In the genomic region with DNA sequence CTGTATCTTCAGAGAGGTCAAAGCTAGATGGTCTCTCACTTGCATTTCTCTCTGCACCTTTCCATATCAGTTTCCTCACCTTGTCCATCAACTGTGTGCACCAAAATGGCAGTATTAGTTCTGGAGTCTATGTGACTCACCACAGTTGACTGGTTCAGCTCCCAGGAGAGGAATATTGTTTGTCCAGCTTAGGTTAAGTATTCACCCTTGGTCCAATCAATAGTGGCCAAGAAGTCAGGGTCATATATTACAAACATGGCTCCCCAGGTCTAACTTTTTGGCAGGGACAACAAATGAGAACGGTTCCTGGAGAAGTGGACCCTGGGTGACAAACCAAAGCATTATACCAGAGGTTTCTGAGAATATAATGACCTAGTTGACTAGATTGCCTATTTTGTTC, we compare ENCODE assay signal across 1 cellular context.
TF ChIP-seq lines count a peak whose summit lies in the region.

No MANE protein-coding gene starts in this region.

TF ChIP-seq in HepG2, 621 proteins besides CTCF, POLR2A, EP300 and RAD21 (continues in another document):
- TF ChIP-seq, protein P1, sequence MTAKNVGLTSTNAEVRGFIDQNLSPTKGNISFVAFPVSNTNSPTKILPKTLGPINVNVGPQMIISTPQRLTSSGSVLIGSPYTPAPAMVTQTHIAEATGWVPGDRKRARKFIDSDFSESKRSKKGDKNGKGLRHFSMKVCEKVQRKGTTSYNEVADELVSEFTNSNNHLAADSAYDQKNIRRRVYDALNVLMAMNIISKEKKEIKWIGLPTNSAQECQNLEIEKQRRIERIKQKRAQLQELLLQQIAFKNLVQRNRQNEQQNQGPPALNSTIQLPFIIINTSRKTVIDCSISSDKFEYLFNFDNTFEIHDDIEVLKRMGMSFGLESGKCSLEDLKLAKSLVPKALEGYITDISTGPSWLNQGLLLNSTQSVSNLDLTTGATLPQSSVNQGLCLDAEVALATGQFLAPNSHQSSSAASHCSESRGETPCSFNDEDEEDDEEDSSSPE (CRISPR knock-in tag; IDR thresholded peaks at IDR 0.05): no peak
- TF ChIP-seq KLF13 (CRISPR knock-in tag; IDR thresholded peaks at IDR 0.05): no peak
- TF ChIP-seq LCORL (IDR thresholded peaks at IDR 0.05): no peak
- peak; percentile 71; the same call in 1 of the 2 replicates for TF ChIP-seq LCORL (CRISPR knock-in tag; IDR thresholded peaks at IDR 0.05)
- TF ChIP-seq SOX6 (IDR thresholded peaks at IDR 0.05): no peak
- peak; percentile 53; the same call in 1 of the 2 replicates for TF ChIP-seq SOX6 (CRISPR knock-in tag; IDR thresholded peaks at IDR 0.05)
- TF ChIP-seq ZNF335 (CRISPR knock-in tag; IDR thresholded peaks at IDR 0.05): no peak
- TF ChIP-seq, protein P2, sequence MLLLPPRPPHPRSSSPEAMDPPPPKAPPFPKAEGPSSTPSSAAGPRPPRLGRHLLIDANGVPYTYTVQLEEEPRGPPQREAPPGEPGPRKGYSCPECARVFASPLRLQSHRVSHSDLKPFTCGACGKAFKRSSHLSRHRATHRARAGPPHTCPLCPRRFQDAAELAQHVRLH (CRISPR knock-in tag; IDR thresholded peaks at IDR 0.05; ENCODE audit: borderline replicate concordance, low read depth): no peak
- TF ChIP-seq SMARCC2 (IDR thresholded peaks at IDR 0.05): 0 out of 2 replicates have a peak, but pooled peaks have one; percentile 45
- TF ChIP-seq ZNF720 (CRISPR knock-in tag; IDR thresholded peaks at IDR 0.05): no peak
- TF ChIP-seq FOXJ3 (CRISPR knock-in tag; IDR thresholded peaks at IDR 0.05; ENCODE audit: borderline replicate concordance): peak; percentile 29; the same call in 1 of the 2 replicates
- TF ChIP-seq ZNF44 (CRISPR knock-in tag; IDR thresholded peaks at IDR 0.05): 0 out of 2 replicates have a peak, but pooled peaks have one; percentile 21
- TF ChIP-seq NCOA5 (CRISPR knock-in tag; IDR thresholded peaks at IDR 0.05): no peak
- TF ChIP-seq, protein P3, sequence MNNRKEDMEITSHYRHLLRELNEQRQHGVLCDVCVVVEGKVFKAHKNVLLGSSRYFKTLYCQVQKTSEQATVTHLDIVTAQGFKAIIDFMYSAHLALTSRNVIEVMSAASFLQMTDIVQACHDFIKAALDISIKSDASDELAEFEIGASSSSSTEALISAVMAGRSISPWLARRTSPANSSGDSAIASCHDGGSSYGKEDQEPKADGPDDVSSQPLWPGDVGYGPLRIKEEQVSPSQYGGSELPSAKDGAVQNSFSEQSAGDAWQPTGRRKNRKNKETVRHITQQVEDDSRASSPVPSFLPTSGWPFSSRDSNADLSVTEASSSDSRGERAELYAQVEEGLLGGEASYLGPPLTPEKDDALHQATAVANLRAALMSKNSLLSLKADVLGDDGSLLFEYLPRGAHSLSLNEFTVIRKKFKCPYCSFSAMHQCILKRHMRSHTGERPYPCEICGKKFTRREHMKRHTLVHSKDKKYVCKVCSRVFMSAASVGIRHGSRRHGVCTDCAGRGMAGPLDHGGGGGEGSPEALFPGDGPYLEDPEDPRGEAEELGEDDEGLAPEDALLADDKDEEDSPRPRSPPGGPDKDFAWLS (CRISPR knock-in tag; IDR thresholded peaks at IDR 0.05; ENCODE audit: borderline replicate concordance): no peak
- TF ChIP-seq RARA (CRISPR knock-in tag; IDR thresholded peaks at IDR 0.05): peak; percentile 75
- TF ChIP-seq NR2C2 (CRISPR knock-in tag; IDR thresholded peaks at IDR 0.05; ENCODE audit: borderline replicate concordance): no peak
- no peak for TF ChIP-seq ZNF879 (CRISPR knock-in tag; IDR thresholded peaks at IDR 0.05)
- TF ChIP-seq ZMYM4 (CRISPR knock-in tag; IDR thresholded peaks at IDR 0.05): peak; percentile 82
- TF ChIP-seq RFX5 (IDR thresholded peaks at IDR 0.05; ENCODE audit: low read depth, low read length): no peak
- no peak for TF ChIP-seq SIX1 (CRISPR knock-in tag; IDR thresholded peaks at IDR 0.05; ENCODE audit: borderline replicate concordance)
- TF ChIP-seq ZNF205 (CRISPR knock-in tag; IDR thresholded peaks at IDR 0.05): no peak
- TF ChIP-seq NR2F6 (IDR thresholded peaks at IDR 0.05): peak; percentile 51; the same call in 1 of the 2 replicates
- no peak for TF ChIP-seq NR2F6 (CRISPR knock-in tag; IDR thresholded peaks at IDR 0.05)
- TF ChIP-seq GATAD2A (CRISPR knock-in tag; IDR thresholded peaks at IDR 0.05): peak; percentile 23; the same call in 1 of the 2 replicates
- TF ChIP-seq BRD4 (CRISPR knock-in tag; IDR thresholded peaks at IDR 0.05): no peak
- TF ChIP-seq ZIK1 (CRISPR knock-in tag; IDR thresholded peaks at IDR 0.05; ENCODE audit: borderline replicate concordance, low read depth): no peak
- peak; percentile 32; the same call in 1 of the 2 replicates for TF ChIP-seq HDAC1 (CRISPR knock-in tag; IDR thresholded peaks at IDR 0.05)
- 0 out of 2 replicates have a peak, but pooled peaks have one; percentile 41 for TF ChIP-seq PPARG (CRISPR knock-in tag; conservative IDR thresholded peaks at IDR 0.05)
- no peak for TF ChIP-seq TOE1 (CRISPR knock-in tag; IDR thresholded peaks at IDR 0.05)
- peak; percentile 88 for TF ChIP-seq ZNF644 (CRISPR knock-in tag; IDR thresholded peaks at IDR 0.05; ENCODE audit: low read depth)
- TF ChIP-seq, protein P4, sequence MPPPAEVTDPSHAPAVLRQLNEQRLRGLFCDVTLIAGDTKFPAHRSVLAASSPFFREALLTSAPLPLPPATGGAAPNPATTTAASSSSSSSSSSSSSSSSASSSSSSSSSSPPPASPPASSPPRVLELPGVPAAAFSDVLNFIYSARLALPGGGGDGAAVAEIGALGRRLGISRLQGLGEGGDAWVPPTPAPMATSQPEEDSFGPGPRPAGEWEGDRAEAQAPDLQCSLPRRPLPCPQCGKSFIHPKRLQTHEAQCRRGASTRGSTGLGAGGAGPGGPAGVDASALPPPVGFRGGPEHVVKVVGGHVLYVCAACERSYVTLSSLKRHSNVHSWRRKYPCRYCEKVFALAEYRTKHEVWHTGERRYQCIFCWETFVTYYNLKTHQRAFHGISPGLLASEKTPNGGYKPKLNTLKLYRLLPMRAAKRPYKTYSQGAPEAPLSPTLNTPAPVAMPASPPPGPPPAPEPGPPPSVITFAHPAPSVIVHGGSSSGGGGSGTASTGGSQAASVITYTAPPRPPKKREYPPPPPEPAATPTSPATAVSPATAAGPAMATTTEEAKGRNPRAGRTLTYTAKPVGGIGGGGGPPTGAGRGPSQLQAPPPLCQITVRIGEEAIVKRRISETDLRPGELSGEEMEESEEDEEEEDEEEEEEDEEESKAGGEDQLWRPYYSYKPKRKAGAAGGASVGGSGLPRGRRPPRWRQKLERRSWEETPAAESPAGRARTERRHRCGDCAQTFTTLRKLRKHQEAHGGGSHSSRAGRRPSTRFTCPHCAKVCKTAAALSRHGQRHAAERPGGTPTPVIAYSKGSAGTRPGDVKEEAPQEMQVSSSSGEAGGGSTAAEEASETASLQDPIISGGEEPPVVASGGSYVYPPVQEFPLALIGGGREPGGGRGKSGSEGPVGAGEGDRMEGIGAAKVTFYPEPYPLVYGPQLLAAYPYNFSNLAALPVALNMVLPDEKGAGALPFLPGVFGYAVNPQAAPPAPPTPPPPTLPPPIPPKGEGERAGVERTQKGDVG (CRISPR knock-in tag; IDR thresholded peaks at IDR 0.05; ENCODE audit: borderline replicate concordance): no peak
- no peak for TF ChIP-seq HOXD1 (CRISPR knock-in tag; IDR thresholded peaks at IDR 0.05)
- no peak for TF ChIP-seq NFKBIZ (CRISPR knock-in tag; IDR thresholded peaks at IDR 0.05)
- TF ChIP-seq ZNF557 (CRISPR knock-in tag; IDR thresholded peaks at IDR 0.05): no peak
- TF ChIP-seq ONECUT2 (CRISPR knock-in tag; IDR thresholded peaks at IDR 0.05): peak; percentile 90
- TF ChIP-seq ARNT (IDR thresholded peaks at IDR 0.05): no peak
- TF ChIP-seq, protein P5, sequence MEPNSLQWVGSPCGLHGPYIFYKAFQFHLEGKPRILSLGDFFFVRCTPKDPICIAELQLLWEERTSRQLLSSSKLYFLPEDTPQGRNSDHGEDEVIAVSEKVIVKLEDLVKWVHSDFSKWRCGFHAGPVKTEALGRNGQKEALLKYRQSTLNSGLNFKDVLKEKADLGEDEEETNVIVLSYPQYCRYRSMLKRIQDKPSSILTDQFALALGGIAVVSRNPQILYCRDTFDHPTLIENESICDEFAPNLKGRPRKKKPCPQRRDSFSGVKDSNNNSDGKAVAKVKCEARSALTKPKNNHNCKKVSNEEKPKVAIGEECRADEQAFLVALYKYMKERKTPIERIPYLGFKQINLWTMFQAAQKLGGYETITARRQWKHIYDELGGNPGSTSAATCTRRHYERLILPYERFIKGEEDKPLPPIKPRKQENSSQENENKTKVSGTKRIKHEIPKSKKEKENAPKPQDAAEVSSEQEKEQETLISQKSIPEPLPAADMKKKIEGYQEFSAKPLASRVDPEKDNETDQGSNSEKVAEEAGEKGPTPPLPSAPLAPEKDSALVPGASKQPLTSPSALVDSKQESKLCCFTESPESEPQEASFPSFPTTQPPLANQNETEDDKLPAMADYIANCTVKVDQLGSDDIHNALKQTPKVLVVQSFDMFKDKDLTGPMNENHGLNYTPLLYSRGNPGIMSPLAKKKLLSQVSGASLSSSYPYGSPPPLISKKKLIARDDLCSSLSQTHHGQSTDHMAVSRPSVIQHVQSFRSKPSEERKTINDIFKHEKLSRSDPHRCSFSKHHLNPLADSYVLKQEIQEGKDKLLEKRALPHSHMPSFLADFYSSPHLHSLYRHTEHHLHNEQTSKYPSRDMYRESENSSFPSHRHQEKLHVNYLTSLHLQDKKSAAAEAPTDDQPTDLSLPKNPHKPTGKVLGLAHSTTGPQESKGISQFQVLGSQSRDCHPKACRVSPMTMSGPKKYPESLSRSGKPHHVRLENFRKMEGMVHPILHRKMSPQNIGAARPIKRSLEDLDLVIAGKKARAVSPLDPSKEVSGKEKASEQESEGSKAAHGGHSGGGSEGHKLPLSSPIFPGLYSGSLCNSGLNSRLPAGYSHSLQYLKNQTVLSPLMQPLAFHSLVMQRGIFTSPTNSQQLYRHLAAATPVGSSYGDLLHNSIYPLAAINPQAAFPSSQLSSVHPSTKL (CRISPR knock-in tag; IDR thresholded peaks at IDR 0.05): peak; percentile 39; the same call in 1 of the 2 replicates
- peak; percentile 68; the same call in 1 of the 2 replicates for TF ChIP-seq MIXL1 (CRISPR knock-in tag; IDR thresholded peaks at IDR 0.05)
- TF ChIP-seq ZNF749 (CRISPR knock-in tag; IDR thresholded peaks at IDR 0.05; ENCODE audit: borderline replicate concordance): no peak
- no peak for TF ChIP-seq RBM39 (IDR thresholded peaks at IDR 0.05; ENCODE audit: low read depth, low read length, poor library complexity, severe bottlenecking)
- peak; percentile 55; the same call in 1 of the 2 replicates for TF ChIP-seq POGZ (CRISPR knock-in tag; IDR thresholded peaks at IDR 0.05)
- TF ChIP-seq PITX1 (CRISPR knock-in tag; IDR thresholded peaks at IDR 0.05): peak; percentile 46; the same call in 1 of the 2 replicates
- TF ChIP-seq RXRB (CRISPR knock-in tag; IDR thresholded peaks at IDR 0.05; ENCODE audit: borderline replicate concordance): peak; percentile 22; the same call in 1 of the 2 replicates
- no peak for TF ChIP-seq ZNF891 (CRISPR knock-in tag; IDR thresholded peaks at IDR 0.05)
- peak; percentile 43; the same call in 1 of the 2 replicates for TF ChIP-seq HNF4G (IDR thresholded peaks at IDR 0.05; ENCODE audit: borderline replicate concordance, low read depth, low read length)
- no peak for TF ChIP-seq HNF4G (CRISPR knock-in tag; IDR thresholded peaks at IDR 0.05; ENCODE audit: borderline replicate concordance, low read depth)
- TF ChIP-seq HOXA3 (CRISPR knock-in tag; IDR thresholded peaks at IDR 0.05): peak; percentile 54; the same call in 1 of the 2 replicates
- TF ChIP-seq, protein P6, sequence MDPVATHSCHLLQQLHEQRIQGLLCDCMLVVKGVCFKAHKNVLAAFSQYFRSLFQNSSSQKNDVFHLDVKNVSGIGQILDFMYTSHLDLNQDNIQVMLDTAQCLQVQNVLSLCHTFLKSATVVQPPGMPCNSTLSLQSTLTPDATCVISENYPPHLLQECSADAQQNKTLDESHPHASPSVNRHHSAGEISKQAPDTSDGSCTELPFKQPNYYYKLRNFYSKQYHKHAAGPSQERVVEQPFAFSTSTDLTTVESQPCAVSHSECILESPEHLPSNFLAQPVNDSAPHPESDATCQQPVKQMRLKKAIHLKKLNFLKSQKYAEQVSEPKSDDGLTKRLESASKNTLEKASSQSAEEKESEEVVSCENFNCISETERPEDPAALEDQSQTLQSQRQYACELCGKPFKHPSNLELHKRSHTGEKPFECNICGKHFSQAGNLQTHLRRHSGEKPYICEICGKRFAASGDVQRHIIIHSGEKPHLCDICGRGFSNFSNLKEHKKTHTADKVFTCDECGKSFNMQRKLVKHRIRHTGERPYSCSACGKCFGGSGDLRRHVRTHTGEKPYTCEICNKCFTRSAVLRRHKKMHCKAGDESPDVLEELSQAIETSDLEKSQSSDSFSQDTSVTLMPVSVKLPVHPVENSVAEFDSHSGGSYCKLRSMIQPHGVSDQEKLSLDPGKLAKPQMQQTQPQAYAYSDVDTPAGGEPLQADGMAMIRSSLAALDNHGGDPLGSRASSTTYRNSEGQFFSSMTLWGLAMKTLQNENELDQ (CRISPR knock-in tag; IDR thresholded peaks at IDR 0.05; ENCODE audit: borderline replicate concordance): no peak
- TF ChIP-seq NR2F1 (CRISPR knock-in tag; IDR thresholded peaks at IDR 0.05): peak in 1 of 2 experiments; percentile 47; a peak in 1 of 4 replicates
- TF ChIP-seq, protein P7, sequence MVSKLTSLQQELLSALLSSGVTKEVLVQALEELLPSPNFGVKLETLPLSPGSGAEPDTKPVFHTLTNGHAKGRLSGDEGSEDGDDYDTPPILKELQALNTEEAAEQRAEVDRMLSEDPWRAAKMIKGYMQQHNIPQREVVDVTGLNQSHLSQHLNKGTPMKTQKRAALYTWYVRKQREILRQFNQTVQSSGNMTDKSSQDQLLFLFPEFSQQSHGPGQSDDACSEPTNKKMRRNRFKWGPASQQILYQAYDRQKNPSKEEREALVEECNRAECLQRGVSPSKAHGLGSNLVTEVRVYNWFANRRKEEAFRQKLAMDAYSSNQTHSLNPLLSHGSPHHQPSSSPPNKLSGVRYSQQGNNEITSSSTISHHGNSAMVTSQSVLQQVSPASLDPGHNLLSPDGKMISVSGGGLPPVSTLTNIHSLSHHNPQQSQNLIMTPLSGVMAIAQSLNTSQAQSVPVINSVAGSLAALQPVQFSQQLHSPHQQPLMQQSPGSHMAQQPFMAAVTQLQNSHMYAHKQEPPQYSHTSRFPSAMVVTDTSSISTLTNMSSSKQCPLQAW (CRISPR knock-in tag; IDR thresholded peaks at IDR 0.05): no peak
- TF ChIP-seq, protein P8, sequence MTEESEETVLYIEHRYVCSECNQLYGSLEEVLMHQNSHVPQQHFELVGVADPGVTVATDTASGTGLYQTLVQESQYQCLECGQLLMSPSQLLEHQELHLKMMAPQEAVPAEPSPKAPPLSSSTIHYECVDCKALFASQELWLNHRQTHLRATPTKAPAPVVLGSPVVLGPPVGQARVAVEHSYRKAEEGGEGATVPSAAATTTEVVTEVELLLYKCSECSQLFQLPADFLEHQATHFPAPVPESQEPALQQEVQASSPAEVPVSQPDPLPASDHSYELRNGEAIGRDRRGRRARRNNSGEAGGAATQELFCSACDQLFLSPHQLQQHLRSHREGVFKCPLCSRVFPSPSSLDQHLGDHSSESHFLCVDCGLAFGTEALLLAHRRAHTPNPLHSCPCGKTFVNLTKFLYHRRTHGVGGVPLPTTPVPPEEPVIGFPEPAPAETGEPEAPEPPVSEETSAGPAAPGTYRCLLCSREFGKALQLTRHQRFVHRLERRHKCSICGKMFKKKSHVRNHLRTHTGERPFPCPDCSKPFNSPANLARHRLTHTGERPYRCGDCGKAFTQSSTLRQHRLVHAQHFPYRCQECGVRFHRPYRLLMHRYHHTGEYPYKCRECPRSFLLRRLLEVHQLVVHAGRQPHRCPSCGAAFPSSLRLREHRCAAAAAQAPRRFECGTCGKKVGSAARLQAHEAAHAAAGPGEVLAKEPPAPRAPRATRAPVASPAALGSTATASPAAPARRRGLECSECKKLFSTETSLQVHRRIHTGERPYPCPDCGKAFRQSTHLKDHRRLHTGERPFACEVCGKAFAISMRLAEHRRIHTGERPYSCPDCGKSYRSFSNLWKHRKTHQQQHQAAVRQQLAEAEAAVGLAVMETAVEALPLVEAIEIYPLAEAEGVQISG (CRISPR knock-in tag; IDR thresholded peaks at IDR 0.05): no peak
